Comparison of ENCODE assay signal across 21 cellular contexts in genomic region chr15:76963596-76963995, GRCh38. TPM values are rescaled to one million over a fixed set of nuclear protein-coding genes. Genes with fewer than 3 reads are reported as not detected.
A peak's percentile ranks its signal among the peaks of the same experiment; 100 is the strongest.
DNase-seq lines count a peak whose midpoint lies in the region; ATAC-seq and TF ChIP-seq lines count a peak whose summit lies in the region.
"Had no signal": no experiment of that assay in that cellular context is flagged by ENCODE, and none has a peak within 500 bp of the region (broad histone marks: within the 10 kb centered on the region; RNA-seq: fewer than 3 reads in every experiment).

No MANE protein-coding gene starts in this region.

- H3K4me2 ChIP-seq in smooth muscle cell = no peak overlapping the region

- WGBS in heart right ventricle, 2 donors = 61 to 62% methylated on average over 9 of the region's 9 CpGs
- WGBS in body of pancreas, 2 donors = 37 to 43% methylated on average over 9 of the region's 9 CpGs
- WGBS in smooth muscle cell (ENCODE audit: low lambda C conversion rate) = 75% methylated on average over 9 of the region's 9 CpGs

- intact Hi-C loops in heart right ventricle (cut with DNase I) (loop anchor here in 1 of 10 donors (10.0 kb wide), 1 partner anchor 141 kb away; no protein-coding TSS in a partner anchor), body of pancreas (cut with DNase I) (no loop called here)

- no peak overlapping the region for H3K4me3 ChIP-seq in heart right ventricle
- H3K4me3 ChIP-seq in right atrium auricular region = no peak overlapping the region
- H3K4me3 ChIP-seq in body of pancreas = no peak overlapping the region
- H3K4me3 ChIP-seq in effector memory CD4-positive, alpha-beta T cell (ENCODE audit: insufficient read depth, low read depth, low read length, poor library complexity, severe bottlenecking) = no peak overlapping the region
- H3K4me3 ChIP-seq in smooth muscle cell = no peak overlapping the region
- H3K4me3 ChIP-seq: gastroesophageal sphincter, GM12878, sigmoid colon, thyroid gland had no signal

- H4K20me1 ChIP-seq in smooth muscle cell (ENCODE audit: low read depth) = no peaks in the 10 kb centered on the region

- no peaks in the 10 kb centered on the region for H3K79me2 ChIP-seq in smooth muscle cell (ENCODE audit: low read depth)

- H3K4me1 ChIP-seq in heart right ventricle (peaks cover 0 to 52% (median 30%) of the 10 kb centered on the region in 9 donors), right atrium auricular region (peaks cover 0 to 21% of the 10 kb centered on the region in 2 donors), body of pancreas (no peaks in the 10 kb centered on the region), smooth muscle cell (ENCODE audit: low read depth) (peaks cover 6% of the 10 kb centered on the region)
- no peaks in the 10 kb centered on the region for H3K4me1 ChIP-seq in effector memory CD4-positive, alpha-beta T cell (ENCODE audit: control insufficient read depth, insufficient read depth, low read length, poor library complexity, severe bottlenecking)

- no peaks in the 10 kb centered on the region for H3F3A ChIP-seq in smooth muscle cell (ENCODE audit: low read depth)

- TF ChIP-seq POLR2A in body of pancreas (IDR thresholded peaks at IDR 0.05) = peak in 1 of 3 donors; percentile 20

- H3K9me3 ChIP-seq in heart right ventricle (no peaks in the 10 kb centered on the region), right atrium auricular region (no peaks in the 10 kb centered on the region), body of pancreas (no peaks in the 10 kb centered on the region), smooth muscle cell (replicated peaks; ENCODE audit: low read depth) (no peaks in the 10 kb centered on the region)
- H3K9me3 ChIP-seq in effector memory CD4-positive, alpha-beta T cell (ENCODE audit: control insufficient read depth, low read length) = no peaks in the 10 kb centered on the region
- H3K9me3 ChIP-seq: gastroesophageal sphincter, neutrophil, sigmoid colon, thyroid gland had no signal

- H3K27me3 ChIP-seq in heart right ventricle (no peaks in the 10 kb centered on the region), right atrium auricular region (no peaks in the 10 kb centered on the region), body of pancreas (no peaks in the 10 kb centered on the region), smooth muscle cell (ENCODE audit: low read depth) (no peaks in the 10 kb centered on the region)
- H3K27me3 ChIP-seq in effector memory CD4-positive, alpha-beta T cell (replicated peaks; ENCODE audit: control insufficient read depth, insufficient read depth, low read length, poor library complexity, severe bottlenecking) = no peaks in the 10 kb centered on the region
- H3K27me3 ChIP-seq: gastroesophageal sphincter, sigmoid colon, thyroid gland had no signal

- H3K36me3 ChIP-seq in heart right ventricle = no peaks in the 10 kb centered on the region
- H3K36me3 ChIP-seq in right atrium auricular region = no peaks in the 10 kb centered on the region
- no peaks in the 10 kb centered on the region for H3K36me3 ChIP-seq in body of pancreas (replicated peaks in 1 of 2; ENCODE audit: insufficient read depth in 1 of 2, low read depth in 2 of 2)
- no peaks in the 10 kb centered on the region for H3K36me3 ChIP-seq in effector memory CD4-positive, alpha-beta T cell (ENCODE audit: control insufficient read depth, insufficient read depth, low read length)
- no peaks in the 10 kb centered on the region for H3K36me3 ChIP-seq in smooth muscle cell (ENCODE audit: low read depth)
- H3K36me3 ChIP-seq: gastroesophageal sphincter, neutrophil, sigmoid colon, thyroid gland had no signal

- ATAC-seq in heart right ventricle = peak in 5 of 8 donors; percentile 14 to 67 (median 48)
- ATAC-seq in body of pancreas = peak; percentile 80
- ATAC-seq in GM19463 (IDR thresholded peaks at IDR 0.05; ENCODE audit: unreplicated experiment) = no peak
- no peak for ATAC-seq in GM18858 (IDR thresholded peaks at IDR 0.05; ENCODE audit: unreplicated experiment)
- ATAC-seq: effector memory CD8-positive, alpha-beta T cell; gastroesophageal sphincter; GM12878 had no signal

- no peak overlapping the region for H3K9ac ChIP-seq in smooth muscle cell (ENCODE audit: low read depth)

- H3K27ac ChIP-seq in heart right ventricle = peak overlapping the region in 2 of 10 donors; percentile 13 to 36
- H3K27ac ChIP-seq in right atrium auricular region = no peak overlapping the region
- H3K27ac ChIP-seq in body of pancreas = peak overlapping the region in 3 of 4 donors; percentile 59 to 73 (median 67)
- no peak overlapping the region for H3K27ac ChIP-seq in effector memory CD4-positive, alpha-beta T cell (ENCODE audit: insufficient read depth, low read length, poor library complexity, severe bottlenecking)
- H3K27ac ChIP-seq in smooth muscle cell (ENCODE audit: low read depth) = no peak overlapping the region
- H3K27ac ChIP-seq: neutrophil, thyroid gland had no signal

- no peak for TF ChIP-seq CTCF in heart right ventricle (IDR thresholded peaks at IDR 0.05)
- no peak for TF ChIP-seq CTCF in right atrium auricular region (IDR thresholded peaks at IDR 0.05)
- TF ChIP-seq CTCF in body of pancreas (IDR thresholded peaks at IDR 0.05) = peak in 3 of 7 experiments; percentile 12 to 21 (median 17)
- TF ChIP-seq CTCF in smooth muscle cell (IDR thresholded peaks at IDR 0.05; ENCODE audit: borderline replicate concordance, insufficient read depth, poor library complexity, severe bottlenecking) = no peak

- H2AFZ ChIP-seq in smooth muscle cell (ENCODE audit: low read depth) = no peak overlapping the region

- DNase-seq in heart right ventricle (no peak), right atrium auricular region (ENCODE audit: low spot score) (no peak), body of pancreas (peak; percentile 17 to 62 (median 30)), left kidney (ENCODE audit: low read depth, low spot score) (peak; percentile 43), smooth muscle cell (lab: John Stamatoyannopoulos, UW; ENCODE audit: unreplicated experiment) (no peak)
- DNase-seq in effector memory CD4-positive, alpha-beta T cell = no peak
- DNase-seq: activated CD4-positive, alpha-beta T cell treated with anti-CD3 and anti-CD28 coated beads, Interleukin-2, amount 50 U/mL, for 4 hours; activated T-cell treated with anti-CD3 and anti-CD28 coated beads, Interleukin-2, amount 50 U/mL, for 1 hour; caudate nucleus; CD4-positive, alpha-beta memory T cell; effector memory CD8-positive, alpha-beta T cell; immature natural killer cell; sigmoid colon; stimulated activated CD4-positive, alpha-beta T cell treated with anti-CD3 and anti-CD28 coated beads, Interleukin-4, amount 100 ng/mL, for 1 hour; thyroid gland had no signal

RNA-seq across cellular contexts. Expression of gene PSTPIP1, which starts 31.3 kb away (rescaled TPM):
- total RNA-seq in heart right ventricle = 10 to 100 TPM in 1 of 10 donors, 1 to 10 TPM in 8, not detected in 1; 1.3 to 10.4 (median 2.9) TPM
- 1 to 10 TPM; 2.4 to 7.8 TPM for polyA plus RNA-seq in heart right ventricle
- 1 to 10 TPM; 1.9 to 2.3 TPM for total RNA-seq in right atrium auricular region
- 1 to 10 TPM; 3.3 to 3.6 TPM for total RNA-seq in body of pancreas
- total RNA-seq in smooth muscle cell = not detected in 2 replicates
- polyA plus RNA-seq in smooth muscle cell = 0.38 TPM in 1 of 2 replicates, not detected in the other
- total RNA-seq: SK-MEL-5 had no signal

RNA-seq across cellular contexts. Expression of gene RCN2, which starts 32.0 kb away (rescaled TPM):
- total RNA-seq in heart right ventricle = 10 to 100 TPM; 23.3 to 29.9 (median 27.5) TPM
- 10 to 100 TPM; 14.7 to 31.3 TPM for polyA plus RNA-seq in heart right ventricle
- 10 to 100 TPM; 20.9 to 39.9 TPM for total RNA-seq in right atrium auricular region
- total RNA-seq in body of pancreas = 10 to 100 TPM; 22.8 to 25.1 TPM
- 200 and 230 TPM in 2 replicates for total RNA-seq in smooth muscle cell
- polyA plus RNA-seq in smooth muscle cell = 146 and 190 TPM in 2 replicates

RNA-seq across cellular contexts. Expression of gene SCAPER, which starts 58.5 kb away (rescaled TPM):
- total RNA-seq in heart right ventricle (10 to 100 TPM; 33.9 to 48.1 (median 40.2) TPM), right atrium auricular region (10 to 100 TPM; 20.5 to 52.3 TPM), body of pancreas (10 to 100 TPM; 22.1 to 46.2 TPM), smooth muscle cell (34.3 and 36.3 TPM in 2 replicates)
- polyA plus RNA-seq in heart right ventricle (1 to 10 TPM; 6.9 to 9.5 TPM), smooth muscle cell (6.6 and 13.2 TPM in 2 replicates)

Comparison
In these comparisons a context has a peak if more than half of its experiments do, and no peak if none do; other contexts are left out.
1. ATAC-seq: peak in heart right ventricle (5 of 8) and body of pancreas (single experiment); none in GM19463 (single experiment) and GM18858 (single experiment).
2. DNase-seq: peak in body of pancreas (4 of 4) and left kidney (single experiment); none in heart right ventricle (0 of 2), right atrium auricular region (single experiment), effector memory CD4-positive, alpha-beta T cell (0 of 3) and smooth muscle cell (single experiment).
3. H3K27ac ChIP-seq: peak in body of pancreas (3 of 4); none in right atrium auricular region (0 of 2), effector memory CD4-positive, alpha-beta T cell (single experiment) and smooth muscle cell (single experiment).